Comparison of ENCODE assay signal across 24 cellular contexts in genomic region chr2:159379181-159379580, GRCh38.
"Had no signal": no experiment of that assay in that cellular context is flagged by ENCODE, and none has a peak within 500 bp of the region (broad histone marks: within the 10 kb centered on the region; RNA-seq: fewer than 3 reads in every experiment).

No MANE protein-coding gene starts in this region.

- DNase-seq: activated B cell treated with CpG ODN at 0.5 μM for 24 hours; activated CD4-positive, alpha-beta T cell treated with anti-CD3 and anti-CD28 coated beads, Interleukin-2, amount 50 U/mL, for 1 hour; activated CD8-positive, alpha-beta T cell treated with anti-CD3 and anti-CD28 coated beads for 36 hours; activated naive CD4-positive, alpha-beta T cell treated with Interleukin-2 at 50 U/mL for 16 hours; activated T-cell treated with anti-CD3 and anti-CD28 coated beads, Interleukin-2, amount 50 U/mL, for 4 hours; aorta; body of pancreas; dermis blood vessel endothelial cell; effector CD4-positive, alpha-beta T cell; foreskin keratinocyte; heart left ventricle; hypothalamus; immature natural killer cell; naive B cell; nephron progenitor cell; nucleus accumbens; pancreas; retina; stimulated activated CD4-positive, alpha-beta T cell treated with anti-CD3 and anti-CD28 coated beads, Interleukin-1b, Interleukin-23, amount 100 ng/mL, for 48 hours; stimulated activated CD4-positive, alpha-beta T cell treated with anti-CD3 and anti-CD28 coated beads, Interleukin-4, amount 100 ng/mL, for 4 hours; stimulated activated CD8-positive, alpha-beta memory T cell treated with anti-CD3 and anti-CD28 coated beads, Interleukin-4, amount 100 ng/mL, for 48 hours; stimulated activated naive B cell treated with anti-CD40 and anti-IgM and Interleukin-4, amounts not matched to agents 10 μg/mL and 1 μg/mL and 100 μg/mL, for 72 hours had no signal

- ATAC-seq: activated CD8-positive, alpha-beta T cell treated with anti-CD3 and anti-CD28 coated beads for 36 hours; activated T-cell treated with anti-CD3 and anti-CD28 coated beads, Interleukin-2, amount 50 U/mL, for 4 hours; body of pancreas; foreskin keratinocyte; heart left ventricle; pancreas; sciatic nerve; stimulated activated naive B cell treated with anti-CD40 and anti-IgM and Interleukin-4, amounts not matched to agents 10 μg/mL and 1 μg/mL and 100 μg/mL, for 72 hours had no signal

- FAIRE-seq: colon, pancreas had no signal
